Comparison of ENCODE assay signal across 7 cellular contexts in the genomic region with DNA sequence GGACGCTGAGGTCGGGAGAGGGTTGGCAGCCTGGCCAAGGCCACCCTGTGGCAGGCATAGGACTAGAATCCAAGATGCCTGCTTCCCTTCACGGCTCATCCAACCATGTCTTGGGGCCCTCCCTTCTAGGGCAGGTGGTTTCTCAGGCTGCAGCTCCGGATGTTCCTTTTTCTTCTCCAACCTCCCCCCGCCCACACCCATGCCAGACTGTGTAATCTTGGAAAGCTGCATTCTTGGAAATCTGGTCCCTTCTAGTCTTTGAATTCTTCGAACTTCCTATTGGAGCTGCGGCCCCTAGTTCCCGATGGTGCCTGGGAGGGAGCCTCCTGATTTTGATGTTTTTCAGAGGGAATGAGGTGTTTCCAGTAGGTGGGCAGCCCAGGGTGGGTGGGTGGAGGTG.
"Had no signal": no experiment of that assay in that cellular context is flagged by ENCODE, and none has a peak within 500 bp of the region (broad histone marks: within the 10 kb centered on the region; RNA-seq: fewer than 3 reads in every experiment).

No MANE protein-coding gene starts in this region.

- H3K27ac Mint-ChIP-seq: GM23338, H9, HFFc6 had no signal

- H2AFZ ChIP-seq: GM23338 had no signal

- H3K4me3 Mint-ChIP-seq: GM23338, H9, HFFc6 had no signal

- H3K4me3 ChIP-seq: GM23338 had no signal

- DNase-seq: H9, HCEC 1CT, HFFc6, IMR-90, KBM-7 had no signal

- H3K27ac ChIP-seq: KMS-11 had no signal

- H3K4me2 ChIP-seq: GM23338, KMS-11 had no signal

- H3K9ac ChIP-seq: KMS-11 had no signal

- H3K9me3 Mint-ChIP-seq: GM23338, HFFc6 had no signal
